In genomic region chr19:54517483-54517882, GRCh38 we compare ENCODE assay signal across 9 cellular contexts. TPM values are rescaled to one million over a fixed set of nuclear protein-coding genes. Genes with fewer than 3 reads are reported as not detected.
DNase-seq lines count a peak whose midpoint lies in the region; ATAC-seq and TF ChIP-seq lines count a peak whose summit lies in the region.
"Had no signal": no experiment of that assay in that cellular context is flagged by ENCODE, and none has a peak within 500 bp of the region (broad histone marks: within the 10 kb centered on the region; RNA-seq: fewer than 3 reads in every experiment).

No MANE protein-coding gene starts in this region.

- H3K27me3 Mint-ChIP-seq in natural killer cell (ENCODE audit: low read depth in 2 of 2) (peaks cover 48 to 69% of the 10 kb centered on the region in 2 donors), osteocyte (ENCODE audit: unreplicated experiment) (no peaks in the 10 kb centered on the region)

- 0 to 7% (median 1%) methylated on average over 4 of the region's 4 CpGs for WGBS in spleen, 5 donors

- TF ChIP-seq CTCF in LNCaP clone FGC (IDR thresholded peaks at IDR 0.05; ENCODE audit: control insufficient read depth, extremely low read depth, insufficient read depth) (no peak), natural killer cell (IDR thresholded peaks at IDR 0.05) (no peak), spleen (IDR thresholded peaks at IDR 0.05 in 8 of 11, conservative IDR thresholded peaks at IDR 0.05 in 3 of 11) (no peak), osteocyte (IDR thresholded peaks at IDR 0.05) (no peak)

- peaks cover 0 to 85% (median 3%) of the 10 kb centered on the region in 7 donors for H3K27me3 ChIP-seq in spleen (replicated peaks in 1 of 7)

- TF ChIP-seq POLR2A in spleen (IDR thresholded peaks at IDR 0.05), result no peak

- peaks cover 0 to 2% of the 10 kb centered on the region in 2 donors for H3K9me3 Mint-ChIP-seq in natural killer cell
- H3K9me3 Mint-ChIP-seq in osteocyte (ENCODE audit: unreplicated experiment), result peaks cover 33% of the 10 kb centered on the region

- DNase-seq in DMS153 treated with DMSO at 0.1 percent for 48 hours (lab: John Stamatoyannopoulos, UW; ENCODE audit: unreplicated experiment) (peak; percentile 79), LNCaP clone FGC (ENCODE audit: low read depth) (peak; percentile 38), UCSD-AML1 (lab: John Stamatoyannopoulos, UW; ENCODE audit: unreplicated experiment) (peak; percentile 63), dermis blood vessel endothelial cell (peak; percentile 90), natural killer cell (peak; percentile 68), spleen (no peak), osteocyte (ENCODE audit: extremely low spot score, unreplicated experiment) (no peak)

- H3K27ac ChIP-seq in spleen, result no peak overlapping the region

- no peaks in the 10 kb centered on the region for H3K9me3 ChIP-seq in spleen

- H3K27ac Mint-ChIP-seq in natural killer cell, result no peak overlapping the region
- no peak overlapping the region for H3K27ac Mint-ChIP-seq in osteocyte (ENCODE audit: unreplicated experiment)

- H3K36me3 Mint-ChIP-seq in natural killer cell (peaks cover 6% of the 10 kb centered on the region), osteocyte (ENCODE audit: unreplicated experiment) (no peaks in the 10 kb centered on the region)

- H3K4me3 Mint-ChIP-seq in natural killer cell (no peak overlapping the region), osteocyte (ENCODE audit: unreplicated experiment) (no peak overlapping the region)

- H3K4me1 Mint-ChIP-seq in natural killer cell (peaks cover 31 to 33% of the 10 kb centered on the region in 2 donors), osteocyte (ENCODE audit: unreplicated experiment) (no peaks in the 10 kb centered on the region)

- H3K4me3 ChIP-seq in LNCaP clone FGC (ENCODE audit: low read depth, low read length) (no peak overlapping the region), spleen (no peak overlapping the region)

- ATAC-seq in natural killer cell, result peak; percentile 63 to 88 (median 83)
- no peak for ATAC-seq in HG03159 (IDR thresholded peaks at IDR 0.05; ENCODE audit: unreplicated experiment)

- peaks cover 0 to 18% (median 10%) of the 10 kb centered on the region in 6 donors for H3K4me1 ChIP-seq in spleen

- no peaks in the 10 kb centered on the region for H3K36me3 ChIP-seq in spleen

- intact Hi-C loops in natural killer cell (cut with micrococcal nuclease) (loop anchor here (5.0 kb wide), 1 partner anchor 35 kb away; no protein-coding TSS in a partner anchor), spleen (cut with DNase I; ENCODE audit: low total_unique reads) (no loop called here)

RNA-seq across cellular contexts. Expression of gene LAIR2, which starts 14.9 kb away (rescaled TPM):
- not detected in 2 replicates for total RNA-seq in dermis blood vessel endothelial cell
- 10 to 100 TPM; 44.1 to 67.7 (median 53.3) TPM for total RNA-seq in natural killer cell
- total RNA-seq in spleen, result 1 to 10 TPM in 3 of 7 donors, under 1 TPM in 1, not detected in 3; 0.97 to 4.9 (median 3.3) TPM
- 1 to 10 TPM in 1 of 3 donors, under 1 TPM in 1, not detected in 1; 0.28 to 3.5 TPM for polyA plus RNA-seq in spleen
- not detected in 2 replicates for total RNA-seq in osteocyte
- total RNA-seq: subcutaneous adipose tissue had no signal

RNA-seq across cellular contexts. Expression of gene CDC42EP5, which starts 44.4 kb away (rescaled TPM):
- total RNA-seq in dermis blood vessel endothelial cell (86.9 and 136 TPM in 2 replicates), natural killer cell (not detected), spleen (10 to 100 TPM in 4 of 7 donors, 1 to 10 TPM in 3; 6.6 to 16.1 (median 13.4) TPM), osteocyte (72.4 and 85.4 TPM in 2 replicates)
- 10 to 100 TPM in 2 of 3 donors, 1 to 10 TPM in 1; 9.7 to 15.9 (median 12.8) TPM for polyA plus RNA-seq in spleen

RNA-seq across cellular contexts. Expression of gene LENG9, which starts 53.9 kb away (rescaled TPM):
- total RNA-seq in dermis blood vessel endothelial cell, result 6.0 and 7.5 TPM in 2 replicates
- total RNA-seq in natural killer cell, result 1 to 10 TPM; 3.2 to 5.6 (median 4.3) TPM
- total RNA-seq in spleen, result 1 to 10 TPM; 4.4 to 8.3 (median 6.2) TPM
- polyA plus RNA-seq in spleen, result 1 to 10 TPM; 1.7 to 4.3 (median 3.5) TPM
- 11.0 and 11.1 TPM in 2 replicates for total RNA-seq in osteocyte

RNA-seq across cellular contexts. Expression of gene LILRA2, which starts 56.1 kb away (rescaled TPM):
- total RNA-seq in dermis blood vessel endothelial cell (not detected in 2 replicates), natural killer cell (1 to 10 TPM; 1.4 to 8.4 (median 5.6) TPM), spleen (10 to 100 TPM; 39.2 to 77.8 (median 54.0) TPM), osteocyte (not detected in 2 replicates)
- 10 to 100 TPM in 2 of 3 donors, 1 to 10 TPM in 1; 7.2 to 28.2 (median 12.6) TPM for polyA plus RNA-seq in spleen

Comparison
In these comparisons a context has a peak if more than half of its experiments do, and no peak if none do; other contexts are left out.
1. DNase-seq: peak in DMS153 treated with DMSO at 0.1 percent for 48 hours (single experiment), LNCaP clone FGC (single experiment), UCSD-AML1 (single experiment), dermis blood vessel endothelial cell (single experiment) and natural killer cell (single experiment); none in spleen (single experiment) and osteocyte (single experiment).
2. RNA of gene LAIR2, which starts 14.9 kb away (total RNA-seq): 44.1 to 67.7 TPM in natural killer cell; 0.97 to 4.9 TPM in spleen, not detected in dermis blood vessel endothelial cell and not detected in osteocyte; every median in the first group is over 4 times any median in the second.
3. RNA of gene CDC42EP5, which starts 44.4 kb away (total RNA-seq): 86.9 to 136 TPM in dermis blood vessel endothelial cell, 72.4 to 85.4 TPM in osteocyte and 6.6 to 16.1 TPM in spleen; not detected in natural killer cell; every median in the first group is over 4 times any median in the second.